17 cellular contexts compared by ENCODE assay signal in the genomic region with DNA sequence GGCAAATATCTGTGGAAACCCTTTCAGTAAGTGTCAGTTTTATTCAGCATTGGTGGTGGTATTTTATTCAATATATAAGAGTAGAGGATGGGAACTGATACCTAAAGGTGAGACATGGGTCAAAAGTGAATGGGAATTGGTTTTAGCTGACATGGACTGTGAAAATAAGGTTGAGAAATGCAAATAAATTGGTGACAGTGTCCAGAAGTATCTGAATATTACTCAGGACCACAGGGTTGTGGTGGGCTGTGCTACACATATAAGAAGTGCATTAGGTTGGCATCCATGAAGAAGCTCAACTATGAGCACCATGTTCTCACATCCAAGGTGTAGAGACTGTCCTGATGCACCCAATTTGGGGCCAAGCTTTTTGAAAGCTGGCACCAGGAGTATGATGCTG. TPM values are rescaled to one million over a fixed set of nuclear protein-coding genes. Genes with fewer than 3 reads are reported as not detected.
DNase-seq lines count a peak whose midpoint lies in the region; ATAC-seq, FAIRE-seq and TF ChIP-seq lines count a peak whose summit lies in the region.
"Had no signal": no experiment of that assay in that cellular context is flagged by ENCODE, and none has a peak within 500 bp of the region (broad histone marks: within the 10 kb centered on the region; RNA-seq: fewer than 3 reads in every experiment).

No MANE protein-coding gene starts in this region.

- no peak overlapping the region for H3K4me3 ChIP-seq in BE2C (ENCODE audit: low read depth, low read length)
- H3K4me3 ChIP-seq in gastrocnemius medialis: no peak overlapping the region
- H3K4me3 ChIP-seq: GM23338, K562 had no signal

- no peaks in the 10 kb centered on the region for H3K27me3 ChIP-seq in BE2C
- no peaks in the 10 kb centered on the region for H3K27me3 ChIP-seq in gastrocnemius medialis

- ATAC-seq in GM19397 (IDR thresholded peaks at IDR 0.05; ENCODE audit: unreplicated experiment) (peak; percentile 50), HG02798 (IDR thresholded peaks at IDR 0.05; ENCODE audit: poor library complexity, unreplicated experiment) (peak; percentile 48), HG03175 (IDR thresholded peaks at IDR 0.05; ENCODE audit: unreplicated experiment) (peak; percentile 63), gastrocnemius medialis (no peak)
- ATAC-seq: GM23338, K562 had no signal

- no peaks in the 10 kb centered on the region for H3K9me3 ChIP-seq in BE2C
- H3K9me3 ChIP-seq in gastrocnemius medialis: no peaks in the 10 kb centered on the region

- intact Hi-C loops in gastrocnemius medialis (cut with DNase I; ENCODE audit: low total_unique reads): no loop called here

- H3K36me3 ChIP-seq in BE2C: no peaks in the 10 kb centered on the region
- peaks cover 0 to 11% of the 10 kb centered on the region in 2 donors for H3K36me3 ChIP-seq in gastrocnemius medialis

- in situ Hi-C loops in gastrocnemius medialis (cut with MboI; ENCODE audit: low sequenced_read_pairs in 4 of 4): no loop called here

- TF ChIP-seq POLR2A in GM12891 (IDR thresholded peaks at IDR 0.05; ENCODE audit: low read depth, low read length) (no peak), gastrocnemius medialis (IDR thresholded peaks at IDR 0.05) (no peak)

- H3K4me1 ChIP-seq in BE2C (no peaks in the 10 kb centered on the region), gastrocnemius medialis (no peaks in the 10 kb centered on the region)

- TF ChIP-seq CTCF in BE2C (IDR thresholded peaks at IDR 0.05; ENCODE audit: low read depth, low read length): no peak
- no peak for TF ChIP-seq CTCF in gastrocnemius medialis (IDR thresholded peaks at IDR 0.05 in 4 of 5, conservative IDR thresholded peaks at IDR 0.05 in 1 of 5)

- FAIRE-seq in GM12891 (lab: Jason Lieb, UNC): peak; percentile 84
- FAIRE-seq: K562 had no signal

- DNase-seq in GM12891 (ENCODE audit: insufficient read length, low spot score): no peak
- no peak for DNase-seq in stimulated activated naive CD4-positive, alpha-beta T cell (lab: John Stamatoyannopoulos, UW)
- DNase-seq in NCI-H226: no peak
- no peak for DNase-seq in BE2C
- DNase-seq in gastrocnemius medialis: no peak
- DNase-seq: ACHN; C1 segment of cervical spinal cord; CD4-positive, alpha-beta T cell; H7; Karpas-422 had no signal

- H3K27ac ChIP-seq in gastrocnemius medialis: no peak overlapping the region

TF ChIP-seq in GM12891, 5 proteins besides CTCF, POLR2A, EP300 and RAD21:
- TF ChIP-seq POLR2AphosphoS5 (IDR thresholded peaks at IDR 0.05; ENCODE audit: low read depth, low read length) (no peak), POU2F2 (IDR thresholded peaks at IDR 0.05; ENCODE audit: low read depth, low read length) (no peak), PAX5 (IDR thresholded peaks at IDR 0.05; ENCODE audit: insufficient read depth, low read length, severe bottlenecking) (no peak), TAF1 (IDR thresholded peaks at IDR 0.05; ENCODE audit: low read depth, low read length) (no peak), SPI1 (IDR thresholded peaks at IDR 0.05; ENCODE audit: low read depth, low read length) (0 out of 2 replicates have a peak, but pooled peaks have one; percentile 12)

RNA-seq across cellular contexts. Expression of gene ZNF449, which starts 9.7 kb away (rescaled TPM):
- 0.83 TPM for polyA plus RNA-seq in GM12891 (2012; ENCODE audit: low read depth, missing spikeins)
- 2.6 TPM for polyA plus RNA-seq in BE2C (2012; ENCODE audit: insufficient read depth, insufficient read length, low read depth)
- 1 to 10 TPM; 1.7 to 4.2 (median 3.3) TPM for total RNA-seq in gastrocnemius medialis

RNA-seq across cellular contexts. Expression of gene ZNF75D, which starts 10.4 kb away (rescaled TPM):
- 2.8 TPM for polyA plus RNA-seq in GM12891 (2012; ENCODE audit: low read depth, missing spikeins)
- polyA plus RNA-seq in BE2C (2012; ENCODE audit: insufficient read depth, insufficient read length, low read depth): 10.3 TPM
- 1 to 10 TPM; 4.7 to 5.8 (median 5.2) TPM for total RNA-seq in gastrocnemius medialis

RNA-seq across cellular contexts. Expression of gene ETDC, which starts 45.0 kb away (rescaled TPM):
- not detected for polyA plus RNA-seq in GM12891 (2012; ENCODE audit: low read depth, missing spikeins)
- polyA plus RNA-seq in BE2C (2012; ENCODE audit: insufficient read depth, insufficient read length, low read depth): not detected
- not detected for total RNA-seq in gastrocnemius medialis
- total RNA-seq: A172; CD4-positive, alpha-beta T cell; G401; GM23338; H7; K562 had no signal
- polyA plus RNA-seq: GM23338, K562 had no signal

Comparison
In these comparisons a context has a peak if more than half of its experiments do, and no peak if none do; other contexts are left out.
1. ATAC-seq: peak in GM19397 (single experiment), HG02798 (single experiment) and HG03175 (single experiment); none in gastrocnemius medialis (0 of 2).